1 cellular context compared by ENCODE assay signal in the genomic region with DNA sequence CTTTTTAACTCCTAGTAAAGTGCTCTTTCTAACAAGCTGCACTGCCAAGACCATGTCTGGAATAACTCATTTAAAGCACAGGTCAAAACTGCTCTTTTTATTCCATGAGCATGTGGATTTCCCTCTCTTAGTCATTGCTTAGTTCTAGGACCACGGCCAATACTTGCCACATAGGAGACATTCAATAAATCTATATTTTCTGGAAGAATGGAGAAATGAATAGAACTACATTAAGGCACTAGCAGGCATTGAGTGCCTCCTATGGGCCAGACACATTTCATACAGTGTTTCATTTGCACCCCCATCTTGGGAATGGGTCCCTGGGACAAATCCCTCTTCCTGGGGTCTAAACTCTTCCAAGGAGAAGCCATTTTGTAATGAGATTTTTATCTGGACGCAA.
TF ChIP-seq lines count a peak whose summit lies in the region.

No MANE protein-coding gene starts in this region.

TF ChIP-seq in liver, 16 proteins besides CTCF, POLR2A, EP300 and RAD21 (continued from another document):
- TF ChIP-seq, protein P1, sequence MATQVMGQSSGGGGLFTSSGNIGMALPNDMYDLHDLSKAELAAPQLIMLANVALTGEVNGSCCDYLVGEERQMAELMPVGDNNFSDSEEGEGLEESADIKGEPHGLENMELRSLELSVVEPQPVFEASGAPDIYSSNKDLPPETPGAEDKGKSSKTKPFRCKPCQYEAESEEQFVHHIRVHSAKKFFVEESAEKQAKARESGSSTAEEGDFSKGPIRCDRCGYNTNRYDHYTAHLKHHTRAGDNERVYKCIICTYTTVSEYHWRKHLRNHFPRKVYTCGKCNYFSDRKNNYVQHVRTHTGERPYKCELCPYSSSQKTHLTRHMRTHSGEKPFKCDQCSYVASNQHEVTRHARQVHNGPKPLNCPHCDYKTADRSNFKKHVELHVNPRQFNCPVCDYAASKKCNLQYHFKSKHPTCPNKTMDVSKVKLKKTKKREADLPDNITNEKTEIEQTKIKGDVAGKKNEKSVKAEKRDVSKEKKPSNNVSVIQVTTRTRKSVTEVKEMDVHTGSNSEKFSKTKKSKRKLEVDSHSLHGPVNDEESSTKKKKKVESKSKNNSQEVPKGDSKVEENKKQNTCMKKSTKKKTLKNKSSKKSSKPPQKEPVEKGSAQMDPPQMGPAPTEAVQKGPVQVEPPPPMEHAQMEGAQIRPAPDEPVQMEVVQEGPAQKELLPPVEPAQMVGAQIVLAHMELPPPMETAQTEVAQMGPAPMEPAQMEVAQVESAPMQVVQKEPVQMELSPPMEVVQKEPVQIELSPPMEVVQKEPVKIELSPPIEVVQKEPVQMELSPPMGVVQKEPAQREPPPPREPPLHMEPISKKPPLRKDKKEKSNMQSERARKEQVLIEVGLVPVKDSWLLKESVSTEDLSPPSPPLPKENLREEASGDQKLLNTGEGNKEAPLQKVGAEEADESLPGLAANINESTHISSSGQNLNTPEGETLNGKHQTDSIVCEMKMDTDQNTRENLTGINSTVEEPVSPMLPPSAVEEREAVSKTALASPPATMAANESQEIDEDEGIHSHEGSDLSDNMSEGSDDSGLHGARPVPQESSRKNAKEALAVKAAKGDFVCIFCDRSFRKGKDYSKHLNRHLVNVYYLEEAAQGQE (IDR thresholded peaks at IDR 0.05) = no peak
- TF ChIP-seq ATF3 (IDR thresholded peaks at IDR 0.05) (no peak), HNF4A (conservative IDR thresholded peaks at IDR 0.05) (no peak), HNF4G (IDR thresholded peaks at IDR 0.05) (no peak), JUND (IDR thresholded peaks at IDR 0.05) (no peak)
